ENCODE assay signal across 27 cellular contexts in genomic region chr11:34928960-34929680, GRCh38. TPM values are rescaled to one million over a fixed set of nuclear protein-coding genes. Genes with fewer than 3 reads are reported as not detected.
DNase-seq lines count a peak whose midpoint lies in the region; ATAC-seq and TF ChIP-seq lines count a peak whose summit lies in the region.
"Had no signal": no experiment of that assay in that cellular context is flagged by ENCODE, and none has a peak within 500 bp of the region (broad histone marks: within the 10 kb centered on the region; RNA-seq: fewer than 3 reads in every experiment).

No MANE protein-coding gene starts in this region.

- no peak overlapping the region for H3K27ac ChIP-seq in IMR-90 (ENCODE audit: insufficient read depth, low read length)
- H3K27ac ChIP-seq in subcutaneous abdominal adipose tissue (ENCODE audit: low read depth, low read length), result peak overlapping the region; percentile 3
- H3K27ac ChIP-seq: GM23248, neural progenitor cell, parathyroid adenoma, PC-9, tibial nerve had no signal

- H3K27me3 Mint-ChIP-seq in activated naive CD4-positive, alpha-beta T cell treated with anti-CD3 and anti-CD28 coated beads for 36 hours (ENCODE audit: low read depth), result no peaks in the 10 kb centered on the region
- H3K27me3 Mint-ChIP-seq: activated CD8-positive, alpha-beta memory T cell treated with anti-CD3 and anti-CD28 coated beads, Interleukin-2, amount 10 ng/mL, durations not matched to agents 7 days and 5 days; central memory CD8-positive, alpha-beta T cell; stimulated activated naive CD8-positive, alpha-beta T cell treated with anti-CD3 and anti-CD28 coated beads, Interleukin-15, Interleukin-2, amounts not matched to agents 100 ng/mL and 50 ng/mL, for 24 hours had no signal

- H3K4ac ChIP-seq in IMR-90 (ENCODE audit: low read depth, low read length), result peak overlapping the region; percentile 43; the same call in 1 of the 2 replicates

- H3K4me1 ChIP-seq in IMR-90 (ENCODE audit: control insufficient read depth, insufficient read depth, low read length) (peaks cover 11% of the 10 kb centered on the region), adipocyte (ENCODE audit: control insufficient read depth, insufficient read depth, low read length) (peaks cover 31% of the 10 kb centered on the region), subcutaneous abdominal adipose tissue (ENCODE audit: control insufficient read depth in 5 of 5, insufficient read depth in 5 of 5, low read length in 5 of 5) (peaks cover 0 to 37% (median 21%) of the 10 kb centered on the region in 5 donors)

- H2BK15ac ChIP-seq in IMR-90 (ENCODE audit: low read depth, low read length), result no peak overlapping the region

- peak overlapping the region; percentile 40; the same call in 1 of the 2 replicates for H2BK20ac ChIP-seq in IMR-90 (ENCODE audit: low read depth, low read length)

- H4K5ac ChIP-seq in IMR-90 (ENCODE audit: low read depth, low read length), result peak overlapping the region; percentile 25

- no peak for DNase-seq in IMR-90
- peak; percentile 22 for DNase-seq in adipocyte (ENCODE audit: low read depth)
- DNase-seq in fibroblast of pulmonary artery (ENCODE audit: low read depth), result peak; percentile 53
- no peak for DNase-seq in activated naive CD4-positive, alpha-beta T cell treated with anti-CD3 and anti-CD28 coated beads for 36 hours
- DNase-seq in C1 segment of cervical spinal cord (lab: John Stamatoyannopoulos, UW), result no peak
- DNase-seq in NCI-H748 treated with DMSO at 0.1 percent for 48 hours (lab: John Stamatoyannopoulos, UW), result no peak
- DNase-seq: activated CD8-positive, alpha-beta memory T cell treated with anti-CD3 and anti-CD28 coated beads, Interleukin-2, amount 10 ng/mL, durations not matched to agents 7 days and 5 days; activated gamma-delta T cell treated with Interleukin-2 at 50 U/mL for 16 hours; activated T-cell treated with anti-CD3 and anti-CD28 coated beads, Interleukin-2, amount 50 U/mL, for 4 hours; GM23248; left ventricle myocardium superior; NCI-H1105 treated with DMSO at 0.1 percent for 48 hours; NCI-H187 treated with DMSO at 0.1 percent for 48 hours; NCI-H2171; NCI-H524; PC-9; SK-N-SH; stimulated activated CD4-positive, alpha-beta T cell treated with anti-CD3 and anti-CD28 coated beads, Interleukin-1b, Interleukin-23, amount 100 ng/mL, for 48 hours; stimulated activated CD8-positive, alpha-beta memory T cell treated with anti-CD3 and anti-CD28 coated beads, Interleukin-4, amount 100 ng/mL, for 48 hours had no signal

- TF ChIP-seq RAD21 in IMR-90 (IDR thresholded peaks at IDR 0.05; ENCODE audit: low read length), result no peak

- H3K4me1 Mint-ChIP-seq in activated naive CD4-positive, alpha-beta T cell treated with anti-CD3 and anti-CD28 coated beads for 36 hours (ENCODE audit: low read depth), result peaks cover 17% of the 10 kb centered on the region

- peaks cover under 1% of the 10 kb centered on the region for H3K36me3 Mint-ChIP-seq in activated naive CD4-positive, alpha-beta T cell treated with anti-CD3 and anti-CD28 coated beads for 36 hours (ENCODE audit: low read depth)

- CTCF ChIA-PET in IMR-90 (lab: Yijun Ruan, JAX), result interaction anchor here (1.0 kb wide), 1 partner anchor 10 kb away, joined by 3 read pairs; no protein-coding TSS in a partner anchor
- CTCF ChIA-PET in activated naive CD4-positive, alpha-beta T cell treated with anti-CD3 and anti-CD28 coated beads for 36 hours (lab: Charles Lee), result interaction anchor here (0.9 to 6.1 kb wide), 2 partner anchors 416 to 463 kb away, joined by 3 to 78 read pairs; no protein-coding TSS in a partner anchor

- no peak overlapping the region for H2BK120ac ChIP-seq in IMR-90 (ENCODE audit: low read depth, low read length)

- H3K23ac ChIP-seq in IMR-90 (ENCODE audit: low read depth, low read length), result peak overlapping the region; percentile 43; the same call in 1 of the 2 replicates

- H3K27ac Mint-ChIP-seq in activated naive CD4-positive, alpha-beta T cell treated with anti-CD3 and anti-CD28 coated beads for 36 hours, result no peak overlapping the region
- H3K27ac Mint-ChIP-seq: activated CD8-positive, alpha-beta memory T cell treated with anti-CD3 and anti-CD28 coated beads, Interleukin-2, amount 10 ng/mL, durations not matched to agents 7 days and 5 days; neural progenitor cell; stimulated activated naive CD8-positive, alpha-beta T cell treated with anti-CD3 and anti-CD28 coated beads, Interleukin-15, Interleukin-2, amounts not matched to agents 100 ng/mL and 50 ng/mL, for 24 hours; T-helper 1 cell treated with Interleukin-12 subunit alpha and Interleukin-12 subunit beta and Interleukin-4 antibody, amounts not matched to agents 30 μg/mL and 1 μg/mL, for 36 hours had no signal

- H2AK9ac ChIP-seq in IMR-90 (replicated peaks; ENCODE audit: low read depth, low read length, poor library complexity), result no peak overlapping the region

- no peaks in the 10 kb centered on the region for H3K27me3 ChIP-seq in IMR-90 (ENCODE audit: control insufficient read depth, insufficient read depth, low read length)
- H3K27me3 ChIP-seq in adipocyte (replicated peaks; ENCODE audit: control insufficient read depth, insufficient read depth, low read length), result no peaks in the 10 kb centered on the region
- H3K27me3 ChIP-seq in subcutaneous abdominal adipose tissue (ENCODE audit: control insufficient read depth in 5 of 5, insufficient read depth in 4 of 5, low read length in 5 of 5), result no peaks in the 10 kb centered on the region
- H3K27me3 ChIP-seq: neural progenitor cell, tibial nerve had no signal

- H3K36me3 ChIP-seq in IMR-90 (ENCODE audit: control insufficient read depth, insufficient read depth, low read length) (no peaks in the 10 kb centered on the region; the same call in 1 of the 2 replicates), adipocyte (ENCODE audit: control insufficient read depth, insufficient read depth, low read length, severe bottlenecking) (peaks cover 27% of the 10 kb centered on the region), subcutaneous abdominal adipose tissue (ENCODE audit: control insufficient read depth in 5 of 5, insufficient read depth in 5 of 5, low read length in 5 of 5) (peaks cover 7 to 12% (median 9%) of the 10 kb centered on the region in 5 donors)
- H3K36me3 ChIP-seq: neural progenitor cell had no signal

- H3K4me3 ChIP-seq in IMR-90 (ENCODE audit: insufficient read depth, low read depth, low read length), result no peak overlapping the region
- H3K4me3 ChIP-seq in adipocyte (ENCODE audit: low read length), result no peak overlapping the region
- H3K4me3 ChIP-seq in fibroblast of pulmonary artery (replicated peaks; ENCODE audit: low read depth, low read length), result no peak overlapping the region
- no peak overlapping the region for H3K4me3 ChIP-seq in subcutaneous abdominal adipose tissue (ENCODE audit: low read depth in 1 of 5, low read length in 5 of 5)
- H3K4me3 ChIP-seq: GM23248, neural progenitor cell, PC-9, tibial nerve had no signal

- no peaks in the 10 kb centered on the region for H3K9me1 ChIP-seq in IMR-90 (ENCODE audit: insufficient read depth, low read length)

- H3K9me3 Mint-ChIP-seq in activated naive CD4-positive, alpha-beta T cell treated with anti-CD3 and anti-CD28 coated beads for 36 hours, result no peaks in the 10 kb centered on the region
- H3K9me3 Mint-ChIP-seq: activated T-cell treated with anti-CD3 and anti-CD28 coated beads, Interleukin-2, amount 50 U/mL, for 4 hours; central memory CD8-positive, alpha-beta T cell; neural progenitor cell; stimulated activated naive CD8-positive, alpha-beta T cell treated with anti-CD3 and anti-CD28 coated beads, Interleukin-15, Interleukin-2, amounts not matched to agents 100 ng/mL and 50 ng/mL, for 24 hours; T-helper 1 cell treated with Interleukin-12 subunit alpha and Interleukin-12 subunit beta and Interleukin-4 antibody, amounts not matched to agents 30 μg/mL and 1 μg/mL, for 36 hours had no signal

- dilution Hi-C loops in IMR-90 (cut with HindIII; ENCODE audit: low sequenced_read_pairs, unreplicated experiment), result no loop called here

- H2AK5ac ChIP-seq in IMR-90 (ENCODE audit: low read depth, low read length), result no peak overlapping the region

- no TSS peak for BruUV-seq in IMR-90 (replicated peaks; lab: Mats Ljungman, UMichigan)

- H2BK5ac ChIP-seq in IMR-90 (ENCODE audit: low read depth, low read length, poor library complexity, severe bottlenecking), result peak overlapping the region; percentile 25

- no peaks in the 10 kb centered on the region; the same call in 1 of the 2 replicates for H4K20me1 ChIP-seq in IMR-90 (ENCODE audit: insufficient read depth, low read length)

- intact Hi-C loops in IMR-90 (cut with micrococcal nuclease), result loop anchor here (5.0 to 10.0 kb wide), 4 partner anchors 68 to 376 kb away; no protein-coding TSS in a partner anchor
- intact Hi-C loops in activated naive CD4-positive, alpha-beta T cell treated with anti-CD3 and anti-CD28 coated beads for 36 hours (cut with micrococcal nuclease), result no loop called here

- TF ChIP-seq POLR2A in IMR-90 (IDR thresholded peaks at IDR 0.05; ENCODE audit: low read depth, low read length), result no peak

- no peak overlapping the region for H3K56ac ChIP-seq in IMR-90 (ENCODE audit: extremely low read depth, insufficient read depth, low read length)

- H4K8ac ChIP-seq in IMR-90 (ENCODE audit: low read depth in 2 of 2, low read length in 2 of 2), result peak overlapping the region in 1 of 2 experiments; percentile 65; a peak in 3 of 4 replicates

- H3K4me2 ChIP-seq in IMR-90 (ENCODE audit: low read depth, low read length), result no peak overlapping the region
- H3K4me2 ChIP-seq: PC-9, SK-N-SH had no signal

- H3K9me3 ChIP-seq in IMR-90 (ENCODE audit: control insufficient read depth, insufficient read depth, low read length), result no peaks in the 10 kb centered on the region
- H3K9me3 ChIP-seq in adipocyte (ENCODE audit: control insufficient read depth, low read length), result no peaks in the 10 kb centered on the region
- H3K9me3 ChIP-seq in subcutaneous abdominal adipose tissue (ENCODE audit: control insufficient read depth in 5 of 5, low read length in 5 of 5), result no peaks in the 10 kb centered on the region
- H3K9me3 ChIP-seq: SK-N-SH, tibial nerve had no signal

- ATAC-seq in IMR-90 (ENCODE audit: low read depth), result no peak
- ATAC-seq: activated CD8-positive, alpha-beta memory T cell treated with anti-CD3 and anti-CD28 coated beads, Interleukin-2, amount 10 ng/mL, durations not matched to agents 7 days and 5 days; activated T-cell treated with anti-CD3 and anti-CD28 coated beads, Interleukin-2, amount 50 U/mL, for 4 hours; left ventricle myocardium superior; Right ventricle myocardium inferior had no signal

- in situ Hi-C loops in IMR-90 (cut with MboI; ENCODE audit: low sequenced_read_pairs), result no loop called here

- peaks cover 22 to 45% of the 10 kb centered on the region in 2 experiments for H3K79me1 ChIP-seq in IMR-90 (ENCODE audit: low read depth in 1 of 2, low read length in 2 of 2)

- WGBS in IMR-90 (ENCODE audit: extremely low coverage in 2 of 2, insufficient read length in 1 of 2), 2 experiments, result no CpG with 5 or more reads among the region's 7 CpGs

- no peak overlapping the region for H3K4me3 Mint-ChIP-seq in activated naive CD4-positive, alpha-beta T cell treated with anti-CD3 and anti-CD28 coated beads for 36 hours
- H3K4me3 Mint-ChIP-seq: activated CD8-positive, alpha-beta memory T cell treated with anti-CD3 and anti-CD28 coated beads, Interleukin-2, amount 10 ng/mL, durations not matched to agents 7 days and 5 days; activated T-cell treated with anti-CD3 and anti-CD28 coated beads, Interleukin-2, amount 50 U/mL, for 4 hours; central memory CD8-positive, alpha-beta T cell; neural progenitor cell; stimulated activated naive CD8-positive, alpha-beta T cell treated with anti-CD3 and anti-CD28 coated beads, Interleukin-15, Interleukin-2, amounts not matched to agents 100 ng/mL and 50 ng/mL, for 24 hours; T-helper 1 cell treated with Interleukin-12 subunit alpha and Interleukin-12 subunit beta and Interleukin-4 antibody, amounts not matched to agents 30 μg/mL and 1 μg/mL, for 36 hours had no signal

- no peak overlapping the region for H2AFZ ChIP-seq in IMR-90 (replicated peaks; ENCODE audit: low read length, poor library complexity)
- H2AFZ ChIP-seq: GM23248, neural progenitor cell, parathyroid adenoma, PC-9 had no signal

- TF ChIP-seq CTCF in IMR-90 (conservative IDR thresholded peaks at IDR 0.05; ENCODE audit: low read depth, low read length) (no peak), fibroblast of pulmonary artery (IDR thresholded peaks at IDR 0.05; ENCODE audit: low read length, missing control alignments) (no peak)

- POLR2A ChIA-PET in IMR-90 (lab: Charles Lee; ENCODE audit: unreplicated experiment), result interaction anchor here (0.7 to 1.5 kb wide), 2 partner anchors 11 to 211 kb away, joined by 6 to 9 read pairs; no protein-coding TSS in a partner anchor

- H3K14ac ChIP-seq in IMR-90 (replicated peaks; ENCODE audit: low read depth, low read length), result peak overlapping the region; percentile 38

- peak overlapping the region; percentile 80; the same call in 1 of the 2 replicates for H3K18ac ChIP-seq in IMR-90 (ENCODE audit: low read depth, low read length)

- no peak overlapping the region for H3K9ac ChIP-seq in IMR-90 (ENCODE audit: low read depth, low read length)
- H3K9ac ChIP-seq in adipocyte (ENCODE audit: low read length), result no peak overlapping the region
- H3K9ac ChIP-seq in subcutaneous abdominal adipose tissue (ENCODE audit: low read length in 5 of 5), result no peak overlapping the region
- H3K9ac ChIP-seq: GM23248, neural progenitor cell, parathyroid adenoma, SK-N-SH had no signal

- H4K91ac ChIP-seq in IMR-90 (ENCODE audit: insufficient read depth, low read depth, low read length), result peak overlapping the region; percentile 17; the same call in 1 of the 2 replicates

RNA-seq across cellular contexts. Expression of gene PDHX, which starts 12.7 kb away (rescaled TPM):
- total RNA-seq in IMR-90 (2012; rRNA removed), result 26.7 and 37.2 TPM in 2 replicates
- polyA plus RNA-seq in IMR-90 (2012; rRNA removed), result 18.6 and 19.8 TPM in 2 replicates
- polyA plus RNA-seq in IMR-90 (2012; cell fraction: cytosol; rRNA removed), result 6.4 and 6.9 TPM in 2 replicates
- polyA plus RNA-seq in IMR-90 (2012; cell fraction: nucleus; rRNA removed; ENCODE audit: low replicate concordance), result 5.5 and 20.4 TPM in 2 replicates
- 10 to 100 TPM; 38.2 to 40.9 TPM for total RNA-seq in activated naive CD4-positive, alpha-beta T cell treated with anti-CD3 and anti-CD28 coated beads for 36 hours

RNA-seq across cellular contexts. Expression of gene APIP, which starts 12.9 kb away (rescaled TPM):
- total RNA-seq in IMR-90 (2012; rRNA removed), result 9.9 and 23.1 TPM in 2 replicates
- polyA plus RNA-seq in IMR-90 (2012; rRNA removed), result 13.9 and 16.6 TPM in 2 replicates
- polyA plus RNA-seq in IMR-90 (2012; cell fraction: cytosol; rRNA removed), result 3.9 and 4.0 TPM in 2 replicates
- polyA plus RNA-seq in IMR-90 (2012; cell fraction: nucleus; rRNA removed; ENCODE audit: low replicate concordance), result 1.5 and 13.2 TPM in 2 replicates
- total RNA-seq in activated naive CD4-positive, alpha-beta T cell treated with anti-CD3 and anti-CD28 coated beads for 36 hours, result 10 to 100 TPM; 42.4 to 42.5 TPM

Comparison
In these comparisons a context has a peak if more than half of its experiments do, and no peak if none do; other contexts are left out.
1. DNase-seq: peak in adipocyte (single experiment) and fibroblast of pulmonary artery (single experiment); none in IMR-90 (single experiment), activated naive CD4-positive, alpha-beta T cell treated with anti-CD3 and anti-CD28 coated beads for 36 hours (single experiment), C1 segment of cervical spinal cord (0 of 14) and NCI-H748 treated with DMSO at 0.1 percent for 48 hours (single experiment).